Comparison of ENCODE assay signal across 27 cellular contexts in genomic region chr5:17001418-17001817, GRCh38.
DNase-seq lines count a peak whose midpoint lies in the region; ATAC-seq and TF ChIP-seq lines count a peak whose summit lies in the region.
"Had no signal": no experiment of that assay in that cellular context is flagged by ENCODE, and none has a peak within 500 bp of the region (broad histone marks: within the 10 kb centered on the region; RNA-seq: fewer than 3 reads in every experiment).

No MANE protein-coding gene starts in this region.

- no peak overlapping the region for H2BK12ac ChIP-seq in neuronal stem cell (ENCODE audit: low read length)

- no peak overlapping the region for H3K14ac ChIP-seq in neuronal stem cell (ENCODE audit: low read length)

- H3K9ac ChIP-seq in PC-3 (ENCODE audit: low read length) (no peak overlapping the region), neuronal stem cell (ENCODE audit: low read depth, low read length, poor library complexity) (no peak overlapping the region)

- no peaks in the 10 kb centered on the region for H3K79me1 ChIP-seq in neuronal stem cell (ENCODE audit: low read depth, low read length)

- ATAC-seq in PC-3 (no peak; the same call in 1 of the 2 replicates), GM18502 (IDR thresholded peaks at IDR 0.05; ENCODE audit: poor library complexity, unreplicated experiment) (no peak)
- ATAC-seq: naive thymus-derived CD4-positive, alpha-beta T cell; WTC11 had no signal

- POLR2A ChIA-PET in PC-3 (lab: Charles Lee; ENCODE audit: unreplicated experiment), result no interaction called here

- H3K18ac ChIP-seq in neuronal stem cell (ENCODE audit: low read length), result no peak overlapping the region

- H2BK5ac ChIP-seq in neuronal stem cell (ENCODE audit: low read length), result no peak overlapping the region

- H4K20me1 ChIP-seq in PC-3 (ENCODE audit: low read length), result no peaks in the 10 kb centered on the region

- CTCF ChIA-PET in PC-3 (lab: Charles Lee), result no interaction called here

- DNase-seq in PC-3 (peak; percentile 68), dermis blood vessel endothelial cell (peak; percentile 59), neuronal stem cell (ENCODE audit: low spot score) (no peak), SIG-M5 treated with dmso at 0.1 percent for 504 hours (lab: John Stamatoyannopoulos, UW; ENCODE audit: unreplicated experiment) (no peak)
- no peak for DNase-seq in activated CD4-positive, alpha-beta T cell treated with anti-CD3 and anti-CD28 coated beads, Interleukin-2, amount 50 U/mL, for 4 hours
- DNase-seq in effector memory CD4-positive, alpha-beta T cell, result no peak
- DNase-seq: activated CD4-positive, alpha-beta T cell treated with anti-CD3 and anti-CD28 coated beads, Interleukin-2, amount 50 U/mL, for 1 hour; activated CD8-positive, alpha-beta memory T cell treated with anti-CD3 and anti-CD28 coated beads, Interleukin-2, amount 50 U/mL, for 4 hours; activated naive CD4-positive, alpha-beta T cell treated with anti-CD3 and anti-CD28 coated beads, Interleukin-2, amount 50 U/mL, for 16 hours; AML-193; caudate nucleus; CD4-positive, alpha-beta memory T cell; Karpas-422; left ventricle myocardium inferior; MV-4-11; naive thymus-derived CD4-positive, alpha-beta T cell; NCI-H146; NCI-H526 treated with DMSO at 0.1 percent for 48 hours; stimulated activated CD4-positive, alpha-beta T cell treated with anti-CD3 and anti-CD28 coated beads, Interleukin-12 subunit alpha, Interleukin-12 subunit beta, amount 100 ng/mL, for 4 hours; stimulated activated CD4-positive, alpha-beta T cell treated with anti-CD3 and anti-CD28 coated beads, Interleukin-4, amount 100 ng/mL, for 24 hours; stimulated activated naive CD4-positive, alpha-beta T cell treated with Interleukin-2 at 50 U/mL for 16 hours; T1000; testis had no signal

- H3K4me2 ChIP-seq in PC-3 (ENCODE audit: low read length) (peak overlapping the region; percentile 69; the same call in 1 of the 2 replicates), neuronal stem cell (ENCODE audit: insufficient read depth, low read length, poor library complexity, severe bottlenecking) (no peak overlapping the region)

- H3K9me2 ChIP-seq in PC-3 (replicated peaks; ENCODE audit: low read length), result no peaks in the 10 kb centered on the region

- no TSS peak for BruUV-seq in PC-3 (replicated peaks; lab: Mats Ljungman, UMichigan)

- no peak overlapping the region for H3K4ac ChIP-seq in neuronal stem cell (ENCODE audit: low read length)

- no peak overlapping the region for H2AK5ac ChIP-seq in neuronal stem cell (ENCODE audit: low read depth, low read length)

- no CpG with 5 or more reads among the region's 3 CpGs for WGBS in neuronal stem cell (ENCODE audit: extremely low coverage in 2 of 2, insufficient read length in 2 of 2, insufficient replicate concordance in 1 of 2), 2 donors

- no peak overlapping the region for H4K91ac ChIP-seq in neuronal stem cell (ENCODE audit: low read depth, low read length, poor library complexity)

- no peak overlapping the region for H3K23ac ChIP-seq in neuronal stem cell (ENCODE audit: low read depth, low read length, poor library complexity)

- no peak overlapping the region for H2BK120ac ChIP-seq in neuronal stem cell (ENCODE audit: low read depth, low read length)

- H2AFZ ChIP-seq in ACC112 (ENCODE audit: low read length, unreplicated experiment), result peak overlapping the region; percentile 100
- H2AFZ ChIP-seq in PC-3 (ENCODE audit: low read length), result no peak overlapping the region
- H2AFZ ChIP-seq in neuronal stem cell (ENCODE audit: low read length), result no peak overlapping the region

- peak overlapping the region; percentile 95 for H3K27ac ChIP-seq in ACC112 (ENCODE audit: low read depth, low read length)
- peak overlapping the region; percentile 84 for H3K27ac ChIP-seq in PC-3 (ENCODE audit: low read length)
- no peak overlapping the region for H3K27ac ChIP-seq in neuronal stem cell (replicated peaks; ENCODE audit: low read length)
- no peak overlapping the region for H3K27ac ChIP-seq in effector memory CD4-positive, alpha-beta T cell (ENCODE audit: insufficient read depth, low read length, poor library complexity, severe bottlenecking)
- H3K27ac ChIP-seq: 22Rv1, left ventricle myocardium inferior had no signal

- no peak for TF ChIP-seq CTCF in PC-3 (conservative IDR thresholded peaks at IDR 0.05; ENCODE audit: low read depth, low read length)

- no peak overlapping the region for H4K8ac ChIP-seq in neuronal stem cell (ENCODE audit: low read depth, low read length)

- H3K36me3 ChIP-seq in ACC112 (ENCODE audit: insufficient read depth, low read length) (no peaks in the 10 kb centered on the region), PC-3 (ENCODE audit: low read depth, low read length) (no peaks in the 10 kb centered on the region), neuronal stem cell (replicated peaks in 1 of 2; ENCODE audit: control insufficient read depth in 2 of 2, insufficient read depth in 2 of 2, low read length in 2 of 2) (no peaks in the 10 kb centered on the region)
- no peaks in the 10 kb centered on the region for H3K36me3 ChIP-seq in effector memory CD4-positive, alpha-beta T cell (ENCODE audit: control insufficient read depth, insufficient read depth, low read length)
- H3K36me3 ChIP-seq: left ventricle myocardium inferior had no signal

- peaks cover 21% of the 10 kb centered on the region for H3K4me1 ChIP-seq in ACC112 (ENCODE audit: control insufficient read depth, insufficient read depth, low read length, unreplicated experiment)
- H3K4me1 ChIP-seq in PC-3 (ENCODE audit: insufficient read depth, low read length), result peaks cover 21% of the 10 kb centered on the region
- H3K4me1 ChIP-seq in neuronal stem cell (ENCODE audit: control insufficient read depth in 2 of 2, insufficient read depth in 1 of 2, low read depth in 1 of 2, low read length in 2 of 2), result no peaks in the 10 kb centered on the region
- H3K4me1 ChIP-seq in effector memory CD4-positive, alpha-beta T cell (ENCODE audit: control insufficient read depth, insufficient read depth, low read length, poor library complexity, severe bottlenecking), result no peaks in the 10 kb centered on the region
- H3K4me1 ChIP-seq: testis had no signal

- H3K79me2 ChIP-seq in ACC112 (ENCODE audit: control insufficient read depth, insufficient read depth, low read length, unreplicated experiment) (no peaks in the 10 kb centered on the region), PC-3 (ENCODE audit: low read length) (no peaks in the 10 kb centered on the region)

- H3K4me3 ChIP-seq in ACC112 (ENCODE audit: low read depth, low read length) (peak overlapping the region; percentile 61), PC-3 (ENCODE audit: low read length) (no peak overlapping the region), neuronal stem cell (ENCODE audit: low read length in 2 of 2) (no peak overlapping the region)
- H3K4me3 ChIP-seq in effector memory CD4-positive, alpha-beta T cell (ENCODE audit: insufficient read depth, low read depth, low read length, poor library complexity, severe bottlenecking), result no peak overlapping the region
- H3K4me3 ChIP-seq: left ventricle myocardium inferior, testis had no signal

- H3K27me3 ChIP-seq in ACC112 (ENCODE audit: insufficient read depth, low read length) (no peaks in the 10 kb centered on the region), PC-3 (ENCODE audit: low read length) (no peaks in the 10 kb centered on the region), neuronal stem cell (ENCODE audit: control insufficient read depth in 3 of 3, insufficient read depth in 3 of 3, low read depth in 1 of 3, low read length in 3 of 3) (no peaks in the 10 kb centered on the region)
- no peaks in the 10 kb centered on the region for H3K27me3 ChIP-seq in effector memory CD4-positive, alpha-beta T cell (replicated peaks; ENCODE audit: control insufficient read depth, insufficient read depth, low read length, poor library complexity, severe bottlenecking)
- H3K27me3 ChIP-seq: testis had no signal

- H3F3A ChIP-seq in PC-3 (ENCODE audit: low read length, unreplicated experiment), result peaks cover 7% of the 10 kb centered on the region

- peak overlapping the region; percentile 72 for H2BK15ac ChIP-seq in neuronal stem cell (ENCODE audit: low read length)

- intact Hi-C loops in PC-3 (cut with micrococcal nuclease), result loop anchor here (5.0 kb wide), 1 partner anchor 186 kb away; no protein-coding TSS in a partner anchor

- no peaks in the 10 kb centered on the region for H3K9me3 ChIP-seq in PC-3 (ENCODE audit: low read length)
- H3K9me3 ChIP-seq in neuronal stem cell (replicated peaks in 1 of 2; ENCODE audit: control insufficient read depth in 2 of 2, insufficient read depth in 1 of 2, low read depth in 1 of 2, low read length in 2 of 2), result no peaks in the 10 kb centered on the region
- no peaks in the 10 kb centered on the region for H3K9me3 ChIP-seq in effector memory CD4-positive, alpha-beta T cell (ENCODE audit: control insufficient read depth, low read length)
- H3K9me3 ChIP-seq: left ventricle myocardium inferior, testis had no signal

Comparison
In these comparisons a context has a peak if more than half of its experiments do, and no peak if none do; other contexts are left out.
1. H3K27ac ChIP-seq: peak in ACC112 (single experiment) and PC-3 (single experiment); none in neuronal stem cell (single experiment) and effector memory CD4-positive, alpha-beta T cell (single experiment).
2. DNase-seq: peak in PC-3 (single experiment) and dermis blood vessel endothelial cell (single experiment); none in neuronal stem cell (single experiment), activated CD4-positive, alpha-beta T cell treated with anti-CD3 and anti-CD28 coated beads, Interleukin-2, amount 50 U/mL, for 4 hours (0 of 2), effector memory CD4-positive, alpha-beta T cell (0 of 3) and SIG-M5 treated with dmso at 0.1 percent for 504 hours (single experiment).